8 cellular contexts compared by ENCODE assay signal in genomic region chr2:54176577-54176976, GRCh38.
DNase-seq lines count a peak whose midpoint lies in the region; ATAC-seq lines count a peak whose summit lies in the region.

No MANE protein-coding gene starts in this region.

- ATAC-seq in HG03439 (IDR thresholded peaks at IDR 0.05; ENCODE audit: unreplicated experiment): no peak
- ATAC-seq in HG03521 (IDR thresholded peaks at IDR 0.05; ENCODE audit: unreplicated experiment): no peak

- peak; percentile 51 for DNase-seq in NCI-H1105 treated with DMSO at 0.1 percent for 48 hours (lab: John Stamatoyannopoulos, UW)
- no peak for DNase-seq in NCI-H1105 (lab: John Stamatoyannopoulos, UW)
- peak; percentile 21 for DNase-seq in NCI-H526 treated with DMSO at 0.1 percent for 48 hours (lab: John Stamatoyannopoulos, UW)
- DNase-seq in dedifferentiated amniotic fluid mesenchymal stem cell (ENCODE audit: extremely low spot score): peak; percentile 40
- DNase-seq in medulla oblongata (ENCODE audit: extremely low spot score): peak; percentile 60
- DNase-seq in activated gamma-delta T cell (lab: John Stamatoyannopoulos, UW): no peak

Comparison
In these comparisons a context has a peak if more than half of its experiments do, and no peak if none do; other contexts are left out.
1. DNase-seq: peak in NCI-H1105 treated with DMSO at 0.1 percent for 48 hours (single experiment), NCI-H526 treated with DMSO at 0.1 percent for 48 hours (single experiment), dedifferentiated amniotic fluid mesenchymal stem cell (single experiment) and medulla oblongata (single experiment); none in NCI-H1105 (single experiment) and activated gamma-delta T cell (single experiment).